ENCODE assay signal across 30 cellular contexts in the genomic region with DNA sequence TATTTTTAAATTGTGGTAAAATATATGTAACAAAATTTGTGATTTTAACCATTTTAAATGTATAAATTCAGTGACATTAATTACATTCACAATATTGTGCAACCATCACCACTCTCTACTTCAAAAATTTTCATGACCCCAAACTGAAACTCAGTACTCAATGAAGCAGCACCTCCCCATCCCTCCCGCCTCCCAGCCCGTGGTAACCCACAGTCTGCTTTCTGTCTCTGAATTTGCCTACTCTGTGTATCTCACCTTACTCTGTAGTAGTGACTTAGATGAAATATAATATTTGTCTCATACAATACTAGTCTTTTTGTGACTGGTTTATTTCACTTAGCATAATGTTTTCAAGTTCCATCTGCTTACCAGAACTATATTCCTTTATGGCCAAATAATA. TPM values are rescaled to one million over a fixed set of nuclear protein-coding genes. Genes with fewer than 3 reads are reported as not detected.
"Had no signal": no experiment of that assay in that cellular context is flagged by ENCODE, and none has a peak within 500 bp of the region (broad histone marks: within the 10 kb centered on the region; RNA-seq: fewer than 3 reads in every experiment).

No MANE protein-coding gene starts in this region.

- ATAC-seq: activated T-cell treated with anti-CD3 and anti-CD28 coated beads, Interleukin-2, amount 50 U/mL, for 4 hours had no signal

- H3K4me3 Mint-ChIP-seq: activated B cell treated with CpG ODN at 0.5 μM for 24 hours; activated naive CD4-positive, alpha-beta T cell treated with anti-CD3 and anti-CD28 coated beads for 36 hours; activated T-cell treated with anti-CD3 and anti-CD28 coated beads, Interleukin-2, amount 50 U/mL, for 4 hours; activated T-helper 1 cell treated with anti-CD3 and anti-CD28 coated beads, Interleukin-12 subunit alpha, Interleukin-12 subunit beta, Interleukin-2, Interleukin-4 antibody, amounts not matched to agents 30 ng/mL and 10 ng/mL and 1 ng/mL, durations not matched to agents 14 hours and 24 hours and 36 hours; central memory CD8-positive, alpha-beta T cell had no signal

- DNase-seq: activated B cell treated with CpG ODN at 0.5 μM for 24 hours; activated CD4-positive, alpha-beta T cell treated with anti-CD3 and anti-CD28 coated beads for 4 hours; activated CD4-positive, alpha-beta T cell treated with anti-CD3 and anti-CD28 coated beads, Interleukin-2, amount 50 U/mL, for 4 hours; activated CD4-positive, CD25-positive, alpha-beta regulatory T cell treated with anti-CD3 and anti-CD28 coated beads, Interleukin-2, amount 50 U/mL, for 72 hours; activated CD8-positive, alpha-beta memory T cell treated with anti-CD3 and anti-CD28 coated beads, Interleukin-2, amount 50 U/mL, for 4 hours; activated gamma-delta T cell treated with Interleukin-2 at 50 U/mL for 16 hours; activated naive CD4-positive, alpha-beta T cell treated with anti-CD3 and anti-CD28 coated beads for 36 hours; activated T-cell treated with anti-CD3 and anti-CD28 coated beads for 4 hours; activated T-cell treated with anti-CD3 and anti-CD28 coated beads, Interleukin-2, amount 50 U/mL, for 4 hours; amygdala; MM.1S; MV-4-11; NCI-H1092; NCI-H1436 treated with DMSO at 0.1 percent for 48 hours; NCI-H1694 treated with DMSO at 0.1 percent for 48 hours; NCI-H2029; NCI-H345; NCI-H524 treated with DMSO at 0.1 percent for 48 hours; OCI-M1; Right ventricle myocardium superior; SW 1271; T-helper 1 cell; T-helper 2 cell; T-helper 9 cell had no signal

- H3K4me1 ChIP-seq: ascending aorta had no signal

- H3K4me1 Mint-ChIP-seq: activated B cell treated with CpG ODN at 0.5 μM for 24 hours; central memory CD8-positive, alpha-beta T cell had no signal

- H3K9me3 Mint-ChIP-seq: activated naive CD4-positive, alpha-beta T cell treated with anti-CD3 and anti-CD28 coated beads for 36 hours; activated naive CD4-positive, alpha-beta T cell treated with anti-CD3 and anti-CD28 coated beads, Interleukin-2, amount 50 U/mL, for 72 hours; activated T-cell treated with anti-CD3 and anti-CD28 coated beads, Interleukin-2, amount 50 U/mL, for 4 hours; activated T-helper 1 cell treated with anti-CD3 and anti-CD28 coated beads, Interleukin-12 subunit alpha, Interleukin-12 subunit beta, Interleukin-2, Interleukin-4 antibody, amounts not matched to agents 30 ng/mL and 10 ng/mL and 1 ng/mL, durations not matched to agents 14 hours and 24 hours and 36 hours; central memory CD8-positive, alpha-beta T cell had no signal

- H3K27ac Mint-ChIP-seq: activated B cell treated with CpG ODN at 0.5 μM for 24 hours; activated naive CD4-positive, alpha-beta T cell treated with anti-CD3 and anti-CD28 coated beads for 36 hours; activated naive CD4-positive, alpha-beta T cell treated with anti-CD3 and anti-CD28 coated beads, Interleukin-2, amount 50 U/mL, for 72 hours; activated T-helper 1 cell treated with anti-CD3 and anti-CD28 coated beads, Interleukin-12 subunit alpha, Interleukin-12 subunit beta, Interleukin-2, Interleukin-4 antibody, amounts not matched to agents 30 ng/mL and 10 ng/mL and 1 ng/mL, durations not matched to agents 14 hours and 24 hours and 36 hours had no signal

- H3K4me3 ChIP-seq: ascending aorta, cardiac muscle cell had no signal

- H3K27ac ChIP-seq: ascending aorta, cardiac muscle cell, VCaP had no signal

- H3K36me3 ChIP-seq: ascending aorta, cardiac muscle cell had no signal

- H3K9me3 ChIP-seq: ascending aorta had no signal

- H3K27me3 ChIP-seq: ascending aorta had no signal

RNA-seq across cellular contexts. Expression of a gene that starts 36.2 kb away (rescaled TPM):
- total RNA-seq: activated B cell treated with CpG ODN at 0.5 μM for 24 hours had no signal
